Comparison of ENCODE assay signal across 23 cellular contexts in genomic region chr12:64530566-64530965, GRCh38.
A peak's percentile ranks its signal among the peaks of the same experiment; 100 is the strongest.
DNase-seq lines count a peak whose midpoint lies in the region; ATAC-seq lines count a peak whose summit lies in the region.
"Had no signal": no experiment of that assay in that cellular context is flagged by ENCODE, and none has a peak within 500 bp of the region (broad histone marks: within the 10 kb centered on the region; RNA-seq: fewer than 3 reads in every experiment).

No MANE protein-coding gene starts in this region.

- H3K4me1 Mint-ChIP-seq in activated naive CD8-positive, alpha-beta T cell treated with anti-CD3 and anti-CD28 coated beads, Interleukin-2, amount 50 U/mL, for 24 hours: no peaks in the 10 kb centered on the region
- H3K4me1 Mint-ChIP-seq in activated naive CD8-positive, alpha-beta T cell treated with anti-CD3 and anti-CD28 coated beads for 36 hours: no peaks in the 10 kb centered on the region
- no peaks in the 10 kb centered on the region for H3K4me1 Mint-ChIP-seq in activated T-helper 17 cell treated with anti-CD3 and anti-CD28 coated beads, Interleukin-2, amount 50 U/mL, for 72 hours
- no peaks in the 10 kb centered on the region for H3K4me1 Mint-ChIP-seq in stimulated activated effector memory CD8-positive, alpha-beta T cell treated with anti-CD3 and anti-CD28 coated beads, Interleukin-12 subunit alpha, Interleukin-12 subunit beta, amount 100 ng/mL, for 72 hours
- H3K4me1 Mint-ChIP-seq: CD4-positive, CD25-positive, alpha-beta regulatory T cell; CD8-positive, alpha-beta memory T cell had no signal

- DNase-seq in activated naive CD8-positive, alpha-beta T cell treated with anti-CD3 and anti-CD28 coated beads, Interleukin-2, amount 50 U/mL, for 24 hours: no peak
- DNase-seq in activated naive CD8-positive, alpha-beta T cell treated with anti-CD3 and anti-CD28 coated beads for 36 hours: no peak
- no peak for DNase-seq in stimulated activated effector memory CD8-positive, alpha-beta T cell treated with anti-CD3 and anti-CD28 coated beads, Interleukin-12 subunit alpha, Interleukin-12 subunit beta, amount 100 ng/mL, for 72 hours (ENCODE audit: low spot score in 2 of 2)
- DNase-seq in stimulated activated naive CD4-positive, alpha-beta T cell (lab: John Stamatoyannopoulos, UW): no peak
- no peak for DNase-seq in AG20443 (ENCODE audit: low spot score)
- DNase-seq: BE2C; C1 segment of cervical spinal cord; CD4-positive, alpha-beta memory T cell; CD4-positive, CD25-positive, alpha-beta regulatory T cell; CD8-positive, alpha-beta memory T cell; COR-L47; DMS 273 treated with DMSO at 0.1 percent for 48 hours; DMS153; DMS53; DMS79; DND-41; EL; GDM1 had no signal

- H3K27me3 Mint-ChIP-seq in activated naive CD8-positive, alpha-beta T cell treated with anti-CD3 and anti-CD28 coated beads, Interleukin-2, amount 50 U/mL, for 24 hours: no peaks in the 10 kb centered on the region
- H3K27me3 Mint-ChIP-seq in activated naive CD8-positive, alpha-beta T cell treated with anti-CD3 and anti-CD28 coated beads for 36 hours: no peaks in the 10 kb centered on the region
- no peaks in the 10 kb centered on the region for H3K27me3 Mint-ChIP-seq in activated T-helper 17 cell treated with anti-CD3 and anti-CD28 coated beads, Interleukin-2, amount 50 U/mL, for 72 hours

- H3K4me3 Mint-ChIP-seq in activated naive CD8-positive, alpha-beta T cell treated with anti-CD3 and anti-CD28 coated beads, Interleukin-2, amount 50 U/mL, for 24 hours: no peak overlapping the region
- H3K4me3 Mint-ChIP-seq in activated naive CD8-positive, alpha-beta T cell treated with anti-CD3 and anti-CD28 coated beads for 36 hours: no peak overlapping the region
- H3K4me3 Mint-ChIP-seq in activated T-helper 17 cell treated with anti-CD3 and anti-CD28 coated beads, Interleukin-2, amount 50 U/mL, for 72 hours: no peak overlapping the region
- no peak overlapping the region for H3K4me3 Mint-ChIP-seq in stimulated activated effector memory CD8-positive, alpha-beta T cell treated with anti-CD3 and anti-CD28 coated beads, Interleukin-12 subunit alpha, Interleukin-12 subunit beta, amount 100 ng/mL, for 72 hours
- H3K4me3 Mint-ChIP-seq: CD14-positive monocyte; CD4-positive, alpha-beta memory T cell; CD4-positive, CD25-positive, alpha-beta regulatory T cell; CD8-positive, alpha-beta memory T cell had no signal

- no peaks in the 10 kb centered on the region for H3K36me3 Mint-ChIP-seq in activated naive CD8-positive, alpha-beta T cell treated with anti-CD3 and anti-CD28 coated beads, Interleukin-2, amount 50 U/mL, for 24 hours (ENCODE audit: low read depth)
- no peaks in the 10 kb centered on the region for H3K36me3 Mint-ChIP-seq in activated naive CD8-positive, alpha-beta T cell treated with anti-CD3 and anti-CD28 coated beads for 36 hours
- no peaks in the 10 kb centered on the region for H3K36me3 Mint-ChIP-seq in activated T-helper 17 cell treated with anti-CD3 and anti-CD28 coated beads, Interleukin-2, amount 50 U/mL, for 72 hours (ENCODE audit: low read depth)
- no peaks in the 10 kb centered on the region for H3K36me3 Mint-ChIP-seq in stimulated activated effector memory CD8-positive, alpha-beta T cell treated with anti-CD3 and anti-CD28 coated beads, Interleukin-12 subunit alpha, Interleukin-12 subunit beta, amount 100 ng/mL, for 72 hours
- H3K36me3 Mint-ChIP-seq: CD14-positive monocyte; CD4-positive, alpha-beta memory T cell; CD4-positive, CD25-positive, alpha-beta regulatory T cell; CD8-positive, alpha-beta memory T cell had no signal

- no peaks in the 10 kb centered on the region for H3K9me3 Mint-ChIP-seq in activated naive CD8-positive, alpha-beta T cell treated with anti-CD3 and anti-CD28 coated beads, Interleukin-2, amount 50 U/mL, for 24 hours
- H3K9me3 Mint-ChIP-seq in activated naive CD8-positive, alpha-beta T cell treated with anti-CD3 and anti-CD28 coated beads for 36 hours: no peaks in the 10 kb centered on the region
- H3K9me3 Mint-ChIP-seq in activated T-helper 17 cell treated with anti-CD3 and anti-CD28 coated beads, Interleukin-2, amount 50 U/mL, for 72 hours: no peaks in the 10 kb centered on the region
- H3K9me3 Mint-ChIP-seq in stimulated activated effector memory CD8-positive, alpha-beta T cell treated with anti-CD3 and anti-CD28 coated beads, Interleukin-12 subunit alpha, Interleukin-12 subunit beta, amount 100 ng/mL, for 72 hours: no peaks in the 10 kb centered on the region
- H3K9me3 Mint-ChIP-seq: CD14-positive monocyte; CD4-positive, alpha-beta memory T cell; CD4-positive, CD25-positive, alpha-beta regulatory T cell; CD8-positive, alpha-beta memory T cell had no signal

- ATAC-seq in activated naive CD8-positive, alpha-beta T cell treated with anti-CD3 and anti-CD28 coated beads, Interleukin-2, amount 50 U/mL, for 24 hours: peak; percentile 49
- peak; percentile 60 for ATAC-seq in activated T-helper 17 cell treated with anti-CD3 and anti-CD28 coated beads, Interleukin-2, amount 50 U/mL, for 72 hours (replicated peaks)
- peak; percentile 51 for ATAC-seq in stimulated activated effector memory CD8-positive, alpha-beta T cell treated with anti-CD3 and anti-CD28 coated beads, Interleukin-12 subunit alpha, Interleukin-12 subunit beta, amount 100 ng/mL, for 72 hours
- ATAC-seq in HG03342 (IDR thresholded peaks at IDR 0.05; ENCODE audit: unreplicated experiment): no peak
- ATAC-seq: A549, GM12878 had no signal

- H3K27ac Mint-ChIP-seq in activated naive CD8-positive, alpha-beta T cell treated with anti-CD3 and anti-CD28 coated beads, Interleukin-2, amount 50 U/mL, for 24 hours: no peak overlapping the region
- H3K27ac Mint-ChIP-seq in activated naive CD8-positive, alpha-beta T cell treated with anti-CD3 and anti-CD28 coated beads for 36 hours: no peak overlapping the region
- no peak overlapping the region for H3K27ac Mint-ChIP-seq in activated T-helper 17 cell treated with anti-CD3 and anti-CD28 coated beads, Interleukin-2, amount 50 U/mL, for 72 hours
- no peak overlapping the region for H3K27ac Mint-ChIP-seq in stimulated activated effector memory CD8-positive, alpha-beta T cell treated with anti-CD3 and anti-CD28 coated beads, Interleukin-12 subunit alpha, Interleukin-12 subunit beta, amount 100 ng/mL, for 72 hours
- H3K27ac Mint-ChIP-seq: CD4-positive, alpha-beta memory T cell; CD4-positive, CD25-positive, alpha-beta regulatory T cell; CD8-positive, alpha-beta memory T cell had no signal
